Comparison of ENCODE assay signal across 11 cellular contexts in genomic region chr15:96325579-96326331, GRCh38. TPM values are rescaled to one million over a fixed set of nuclear protein-coding genes. Genes with fewer than 3 reads are reported as not detected.
DNase-seq lines count a peak whose midpoint lies in the region; ATAC-seq, FAIRE-seq and TF ChIP-seq lines count a peak whose summit lies in the region.
"Had no signal": no experiment of that assay in that cellular context is flagged by ENCODE, and none has a peak within 500 bp of the region (broad histone marks: within the 10 kb centered on the region; RNA-seq: fewer than 3 reads in every experiment).

No MANE protein-coding gene starts in this region.

- H3K4me1 Mint-ChIP-seq in HFFc6 (ENCODE audit: low read depth): peaks cover 50% of the 10 kb centered on the region

- H3K9me3 Mint-ChIP-seq in HFFc6: no peaks in the 10 kb centered on the region

- peaks cover 4 to 15% of the 10 kb centered on the region in 2 donors for H3K4me1 ChIP-seq in kidney (ENCODE audit: control insufficient read depth in 1 of 2, insufficient read depth in 1 of 2, low read depth in 1 of 2, low read length in 2 of 2)

- H3K27me3 Mint-ChIP-seq in HFFc6 (ENCODE audit: insufficient read depth): peaks cover 7% of the 10 kb centered on the region

- no peak for FAIRE-seq in kidney (lab: Jason Lieb, UNC)
- FAIRE-seq: GM19239 had no signal

- intact Hi-C loops in kidney (cut with DNase I): no loop called here

- TF ChIP-seq CTCF in HFFc6 (IDR thresholded peaks at IDR 0.05) (no peak), astrocyte of the cerebellum (IDR thresholded peaks at IDR 0.05; ENCODE audit: low read depth, low read length, missing control alignments) (no peak), kidney (IDR thresholded peaks at IDR 0.05; ENCODE audit: borderline replicate concordance, extremely low read depth, insufficient read depth) (no peak)

- in situ Hi-C loops in astrocyte of the cerebellum (cut with HindIII; ENCODE audit: low sequenced_read_pairs): loop anchor here (10.0 to 25.0 kb wide), 3 partner anchors 912 to 1663 kb away; no protein-coding TSS in a partner anchor

- peak overlapping the region; percentile 84 for H3K27ac Mint-ChIP-seq in HFFc6

- peak overlapping the region; percentile 95 to 96 for H3K27ac ChIP-seq in kidney (ENCODE audit: low read depth in 2 of 2, low read length in 2 of 2)
- peak overlapping the region; percentile 27 for H3K27ac ChIP-seq in substantia nigra (ENCODE audit: low read depth, low read length, poor library complexity, severe bottlenecking)

- H3K36me3 ChIP-seq in kidney (ENCODE audit: control insufficient read depth in 1 of 2, insufficient read depth in 2 of 2, low read length in 2 of 2): no peaks in the 10 kb centered on the region

- ATAC-seq in GM18907 (IDR thresholded peaks at IDR 0.05; ENCODE audit: unreplicated experiment) (no peak), GM18858 (IDR thresholded peaks at IDR 0.05; ENCODE audit: unreplicated experiment) (no peak), HG03280 (IDR thresholded peaks at IDR 0.05; ENCODE audit: unreplicated experiment) (no peak)

- DNase-seq in HFFc6: peak; percentile 55
- DNase-seq in astrocyte of the cerebellum (ENCODE audit: low read depth): no peak
- DNase-seq in kidney: no peak
- DNase-seq in substantia nigra (lab: John Stamatoyannopoulos, UW): no peak
- DNase-seq in activated effector memory CD4-positive, alpha-beta T cell treated with anti-CD3 and anti-CD28 coated beads, Interleukin-2, amount 50 U/mL, for 16 hours: no peak
- DNase-seq: kidney glomerular epithelial cell, NCI-H1436 had no signal

- peak overlapping the region; percentile 90 to 98 for H3K9ac ChIP-seq in kidney (ENCODE audit: low read length in 2 of 2)

- no peaks in the 10 kb centered on the region for H3K9me3 ChIP-seq in kidney (ENCODE audit: control insufficient read depth in 1 of 2, low read length in 2 of 2)

- H3K4me3 Mint-ChIP-seq in HFFc6: peak overlapping the region; percentile 98

- H3K4me3 ChIP-seq in astrocyte of the cerebellum (ENCODE audit: low read depth, low read length) (peak overlapping the region; percentile 89), kidney (ENCODE audit: low read length in 2 of 2) (peak overlapping the region; percentile 95 to 97)

- peaks cover 20% of the 10 kb centered on the region for H3K36me3 Mint-ChIP-seq in HFFc6 (ENCODE audit: low read depth)

RNA-seq across cellular contexts. Expression of gene NR2F2, which starts 4.7 kb away (rescaled TPM):
- total RNA-seq in HFFc6 (2021; fragmentation: NEBNext Ultra II Directional; extraction: Animal tissue kit (Norgen Biotek cat#: 25700)): 100 to 1,000 TPM; 120 to 168 (median 142) TPM
- total RNA-seq in kidney: 191 TPM
- polyA plus RNA-seq in kidney (ENCODE audit: insufficient read depth, low read depth, low replicate concordance): 42.5 TPM
